Comparison of ENCODE assay signal across 23 cellular contexts in the genomic region with DNA sequence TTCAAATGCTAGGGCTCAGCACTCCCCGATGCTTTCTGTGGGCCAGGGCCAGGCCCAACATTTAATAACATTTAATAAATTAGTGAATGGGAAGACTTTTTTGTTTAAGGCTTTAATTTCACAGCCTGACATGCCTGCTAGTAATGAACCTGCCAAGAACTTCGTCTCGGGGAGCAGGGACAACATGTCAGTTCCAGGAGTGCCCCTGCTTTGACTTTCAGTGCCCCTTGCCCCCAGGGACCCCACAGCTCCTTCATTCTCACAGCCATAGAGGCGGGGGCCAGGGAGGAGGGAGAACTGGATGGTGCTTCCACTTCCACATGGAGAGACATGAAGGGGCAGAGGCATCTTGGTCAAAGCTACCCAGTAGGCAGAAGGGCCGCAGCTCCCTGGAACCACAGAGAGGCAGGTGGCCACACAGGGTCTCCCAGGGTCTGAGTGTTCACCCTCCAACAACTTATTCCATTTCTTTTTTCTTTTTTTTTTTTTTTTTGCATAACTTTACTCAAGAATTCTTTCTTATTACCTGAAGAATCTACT.
DNase-seq lines count a peak whose midpoint lies in the region; ATAC-seq and TF ChIP-seq lines count a peak whose summit lies in the region.
"Had no signal": no experiment of that assay in that cellular context is flagged by ENCODE, and none has a peak within 500 bp of the region (broad histone marks: within the 10 kb centered on the region; RNA-seq: fewer than 3 reads in every experiment).

No MANE protein-coding gene starts in this region.

- no peaks in the 10 kb centered on the region for H3K36me3 Mint-ChIP-seq in activated T-cell treated with anti-CD3 and anti-CD28 coated beads, Interleukin-2, amount 50 U/mL, for 24 hours (ENCODE audit: low read depth)
- H3K36me3 Mint-ChIP-seq: CD14-positive monocyte; CD8-positive, alpha-beta memory T cell; IgD-negative memory B cell had no signal

- H3K9me3 ChIP-seq in Peyer's patch = no peaks in the 10 kb centered on the region
- no peaks in the 10 kb centered on the region for H3K9me3 ChIP-seq in upper lobe of right lung
- H3K9me3 ChIP-seq: BE2C had no signal

- DNase-seq in activated T-cell treated with anti-CD3 and anti-CD28 coated beads, Interleukin-2, amount 50 U/mL, for 24 hours = peak; percentile 18
- DNase-seq in activated T-cell treated with anti-CD3 and anti-CD28 coated beads for 4 hours (no peak), Peyer's patch (peak in 2 of 3 donors; percentile 14 to 17), mesenteric fat pad (ENCODE audit: low spot score) (peak; percentile 60), upper lobe of right lung (peak; percentile 35), GM20000 (ENCODE audit: low spot score) (no peak)
- DNase-seq: 8988T; ACHN; CD8-positive, alpha-beta memory T cell; DMS153; DND-41; MM.1S; NCI-H2029; NCI-H526; NK-92 treated with Interleukin-12 subunit alpha and Interleukin-12 subunit beta, amount 100 ng/mL, for 24 hours; SIG-M5 had no signal

- H3K4me3 ChIP-seq in Peyer's patch (no peak overlapping the region), upper lobe of right lung (no peak overlapping the region)
- H3K4me3 ChIP-seq: SK-N-MC had no signal

- intact Hi-C loops in upper lobe of right lung (cut with DNase I) = no loop called here

- H3K27ac ChIP-seq in Peyer's patch (no peak overlapping the region), upper lobe of right lung (no peak overlapping the region)
- H3K27ac ChIP-seq: HL-60, KMS-11, SK-N-MC had no signal

- H3K4me3 Mint-ChIP-seq in activated T-cell treated with anti-CD3 and anti-CD28 coated beads, Interleukin-2, amount 50 U/mL, for 24 hours = no peak overlapping the region
- H3K4me3 Mint-ChIP-seq: CD14-positive monocyte; CD8-positive, alpha-beta memory T cell had no signal

- H3K27ac Mint-ChIP-seq in activated T-cell treated with anti-CD3 and anti-CD28 coated beads, Interleukin-2, amount 50 U/mL, for 24 hours = no peak overlapping the region
- H3K27ac Mint-ChIP-seq: IgD-negative memory B cell had no signal

- H3K27me3 Mint-ChIP-seq in activated T-cell treated with anti-CD3 and anti-CD28 coated beads, Interleukin-2, amount 50 U/mL, for 24 hours = peaks cover 6% of the 10 kb centered on the region

- H3K4me1 Mint-ChIP-seq in activated T-cell treated with anti-CD3 and anti-CD28 coated beads, Interleukin-2, amount 50 U/mL, for 24 hours (ENCODE audit: low read depth) = no peaks in the 10 kb centered on the region
- H3K4me1 Mint-ChIP-seq: CD8-positive, alpha-beta memory T cell; IgD-negative memory B cell had no signal

- TF ChIP-seq POLR2A in Peyer's patch (IDR thresholded peaks at IDR 0.05) = no peak

- ATAC-seq in upper lobe of right lung = no peak
- ATAC-seq in GM21528 (IDR thresholded peaks at IDR 0.05; ENCODE audit: low FRiP score, unreplicated experiment) = no peak

- TF ChIP-seq CTCF in Peyer's patch (IDR thresholded peaks at IDR 0.05) (no peak), upper lobe of right lung (IDR thresholded peaks at IDR 0.05) (no peak), GM20000 (IDR thresholded peaks at IDR 0.05; ENCODE audit: extremely low read depth, missing control alignments) (no peak)

- H3K4me1 ChIP-seq in Peyer's patch (no peaks in the 10 kb centered on the region), upper lobe of right lung (no peaks in the 10 kb centered on the region)
- H3K4me1 ChIP-seq: BE2C had no signal

- H3K9me3 Mint-ChIP-seq in activated T-cell treated with anti-CD3 and anti-CD28 coated beads, Interleukin-2, amount 50 U/mL, for 24 hours = no peaks in the 10 kb centered on the region
- H3K9me3 Mint-ChIP-seq: CD14-positive monocyte, IgD-negative memory B cell had no signal

- H3K27me3 ChIP-seq in Peyer's patch (no peaks in the 10 kb centered on the region), upper lobe of right lung (no peaks in the 10 kb centered on the region)
- H3K27me3 ChIP-seq: BE2C had no signal

- H3K36me3 ChIP-seq in Peyer's patch (no peaks in the 10 kb centered on the region), upper lobe of right lung (no peaks in the 10 kb centered on the region)
- H3K36me3 ChIP-seq: BE2C had no signal

Comparison
In these comparisons a context has a peak if more than half of its experiments do, and no peak if none do; other contexts are left out.
1. DNase-seq: peak in activated T-cell treated with anti-CD3 and anti-CD28 coated beads, Interleukin-2, amount 50 U/mL, for 24 hours (single experiment), Peyer's patch (2 of 3), mesenteric fat pad (single experiment) and upper lobe of right lung (single experiment); none in activated T-cell treated with anti-CD3 and anti-CD28 coated beads for 4 hours (single experiment) and GM20000 (single experiment).